Comparison of ENCODE assay signal across 25 cellular contexts in genomic region chr2:19757586-19757985, GRCh38.
"Had no signal": no experiment of that assay in that cellular context is flagged by ENCODE, and none has a peak within 500 bp of the region (broad histone marks: within the 10 kb centered on the region; RNA-seq: fewer than 3 reads in every experiment).

No MANE protein-coding gene starts in this region.

- H3K4me2 ChIP-seq: SK-N-SH had no signal

- H3K4me3 ChIP-seq: adrenal gland, body of pancreas, breast epithelium, SJSA1 had no signal

- H3K9ac ChIP-seq: SK-N-SH had no signal

- H3K4me1 ChIP-seq: adrenal gland, breast epithelium had no signal

- H3K27ac ChIP-seq: adrenal gland, body of pancreas, breast epithelium, SJSA1 had no signal

- H3K27me3 ChIP-seq: adrenal gland, body of pancreas, breast epithelium, SJSA1 had no signal

- H3K36me3 ChIP-seq: adrenal gland, breast epithelium, SJSA1 had no signal

- DNase-seq: activated CD4-positive, alpha-beta T cell treated with anti-CD3 and anti-CD28 coated beads, Interleukin-2, amount 10 ng/mL, durations not matched to agents 24 days and 14 days; activated CD4-positive, alpha-beta T cell treated with anti-CD3 and anti-CD28 coated beads, Interleukin-2, amount 50 U/mL, for 4 hours; activated CD8-positive, alpha-beta T cell treated with anti-CD3 and anti-CD28 coated beads, Interleukin-2, amount 10 ng/mL, durations not matched to agents 7 days and 5 days; activated gamma-delta T cell treated with Interleukin-2 at 50 U/mL for 16 hours; activated naive CD4-positive, alpha-beta T cell treated with anti-CD3 and anti-CD28 coated beads for 36 hours; activated T-cell treated with anti-CD3 and anti-CD28 coated beads, Interleukin-2, amount 50 U/mL, for 4 hours; adrenal gland; body of pancreas; central memory CD4-positive, alpha-beta T cell; NCI-H1092 treated with DMSO at 0.1 percent for 48 hours; NCI-H1417; NCI-H146; NCI-H187; NCI-H2029 treated with DMSO at 0.1 percent for 48 hours; NCI-H2107; NCI-H226; NCI-H446 treated with DMSO at 0.1 percent for 48 hours; NCI-H524 treated with DMSO at 0.1 percent for 48 hours; RPMI8226; SHP77 treated with DMSO at 0.1 percent for 48 hours; SK-N-SH had no signal

- H3K9me3 ChIP-seq: adrenal gland, body of pancreas, breast epithelium, SJSA1, SK-N-SH had no signal

- FAIRE-seq: astrocyte, TTC549 had no signal
